Comparison of ENCODE assay signal across 15 cellular contexts in the genomic region with DNA sequence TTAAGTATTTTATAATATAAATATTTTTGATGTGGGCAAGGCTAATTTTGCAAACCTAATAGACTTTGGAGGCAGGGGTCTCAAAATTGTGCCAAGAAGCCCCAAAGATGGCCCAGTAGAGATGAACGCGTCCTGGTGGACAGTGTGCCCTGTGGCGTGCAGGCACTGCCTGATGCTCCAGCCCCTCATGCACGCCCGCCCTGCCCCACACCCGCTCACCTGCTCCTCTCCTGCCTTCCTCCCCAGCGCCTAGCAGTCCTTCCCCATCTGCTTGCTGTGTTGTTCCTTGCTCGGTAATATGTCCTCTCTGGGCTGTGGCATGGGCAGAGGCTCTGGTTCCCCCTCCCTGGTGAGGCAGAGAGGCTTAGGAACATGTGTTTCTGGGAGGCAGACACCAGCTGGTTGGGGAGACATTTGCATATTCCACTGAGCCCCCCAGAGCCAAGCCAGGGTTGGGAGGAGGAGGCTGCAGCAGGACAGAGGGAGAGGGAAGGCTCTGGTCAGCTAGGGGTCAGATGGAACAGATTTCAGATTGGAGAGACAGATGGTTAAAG. TPM values are rescaled to one million over a fixed set of nuclear protein-coding genes. Genes with fewer than 3 reads are reported as not detected.
A peak's percentile ranks its signal among the peaks of the same experiment; 100 is the strongest.
DNase-seq lines count a peak whose midpoint lies in the region; ATAC-seq and TF ChIP-seq lines count a peak whose summit lies in the region.
"Had no signal": no experiment of that assay in that cellular context is flagged by ENCODE, and none has a peak within 500 bp of the region (broad histone marks: within the 10 kb centered on the region; RNA-seq: fewer than 3 reads in every experiment).

No MANE protein-coding gene starts in this region.

- H4K20me1 ChIP-seq in H9 (ENCODE audit: control insufficient read depth, insufficient read depth, insufficient read length) = no peaks in the 10 kb centered on the region

- no peak overlapping the region for H3K23ac ChIP-seq in H9 (ENCODE audit: insufficient read length, low read depth, low read length)
- peak overlapping the region; percentile 77 for H3K23ac ChIP-seq in neuronal stem cell (ENCODE audit: low read depth, low read length, poor library complexity)

- no peaks in the 10 kb centered on the region for H3K4me1 ChIP-seq in H9 (ENCODE audit: insufficient read depth, low read length)
- peaks cover 1 to 7% of the 10 kb centered on the region in 2 donors for H3K4me1 ChIP-seq in neuronal stem cell (ENCODE audit: control insufficient read depth in 2 of 2, insufficient read depth in 1 of 2, low read depth in 1 of 2, low read length in 2 of 2)
- no peaks in the 10 kb centered on the region for H3K4me1 ChIP-seq in testis

- H4K8ac ChIP-seq in H9 (replicated peaks; ENCODE audit: insufficient read length, low read depth, low read length) (no peak overlapping the region), neuronal stem cell (ENCODE audit: low read depth, low read length) (no peak overlapping the region)

- H2BK5ac ChIP-seq in H9 (ENCODE audit: insufficient read length, low read length) (no peak overlapping the region), neuronal stem cell (ENCODE audit: low read length) (peak overlapping the region; percentile 67)

- no peak overlapping the region for H2BK12ac ChIP-seq in H9 (ENCODE audit: insufficient read length, low read depth, low read length)
- H2BK12ac ChIP-seq in neuronal stem cell (ENCODE audit: low read length) = no peak overlapping the region

- no peak overlapping the region for H2BK20ac ChIP-seq in H9 (ENCODE audit: low read depth, low read length, poor library complexity, severe bottlenecking)

- no peak for TF ChIP-seq CTCF in H9 (conservative IDR thresholded peaks at IDR 0.05)
- TF ChIP-seq CTCF in WERI-Rb-1 (IDR thresholded peaks at IDR 0.05; ENCODE audit: low read depth, low read length) = no peak
- no peak for TF ChIP-seq CTCF in testis (IDR thresholded peaks at IDR 0.05)

- no peak overlapping the region for H3T11ph ChIP-seq in H9 (ENCODE audit: low read length)

- H3K27me3 ChIP-seq in H9 (ENCODE audit: insufficient read depth, low read length) (no peaks in the 10 kb centered on the region), WERI-Rb-1 (ENCODE audit: insufficient read depth, low read depth, severe bottlenecking) (no peaks in the 10 kb centered on the region), neuronal stem cell (ENCODE audit: control insufficient read depth in 3 of 3, insufficient read depth in 3 of 3, low read depth in 1 of 3, low read length in 3 of 3) (peaks cover 0 to 2% (median 0%) of the 10 kb centered on the region in 3 experiments), testis (no peaks in the 10 kb centered on the region)

- H4K5ac ChIP-seq in H9 (ENCODE audit: insufficient read length, low read depth, low read length) = no peak overlapping the region

- H4K91ac ChIP-seq in H9 (ENCODE audit: insufficient read length, low read depth, low read length) (no peak overlapping the region), neuronal stem cell (ENCODE audit: low read depth, low read length, poor library complexity) (no peak overlapping the region)

- H3K27me3 Mint-ChIP-seq in H9 (ENCODE audit: low read depth) = peaks cover 7% of the 10 kb centered on the region

- H2BK120ac ChIP-seq in H9 (ENCODE audit: low read depth, low read length, poor library complexity, severe bottlenecking) = no peak overlapping the region
- H2BK120ac ChIP-seq in neuronal stem cell (ENCODE audit: low read depth, low read length) = no peak overlapping the region

- peaks cover 8 to 25% of the 10 kb centered on the region in 2 experiments for H3K4me1 Mint-ChIP-seq in H9
- H3K4me1 Mint-ChIP-seq: B cell had no signal

- H2AK5ac ChIP-seq in H9 (ENCODE audit: insufficient read length, low read length) (no peak overlapping the region), neuronal stem cell (ENCODE audit: low read depth, low read length) (no peak overlapping the region)

- H3K4me3 ChIP-seq in WERI-Rb-1 (ENCODE audit: low read depth, low read length) = no peak overlapping the region
- H3K4me3 ChIP-seq in neuronal stem cell (ENCODE audit: low read length in 2 of 2) = no peak overlapping the region
- H3K4me3 ChIP-seq in testis = no peak overlapping the region
- H3K4me3 ChIP-seq: K562 had no signal

- H3K36me3 Mint-ChIP-seq in H9 (ENCODE audit: insufficient read depth in 1 of 3, low read depth in 3 of 3) = no peaks in the 10 kb centered on the region; a peak in 1 of 7 replicates

- H3K4ac ChIP-seq in H9 (ENCODE audit: low read depth, low read length) = no peak overlapping the region
- no peak overlapping the region for H3K4ac ChIP-seq in neuronal stem cell (ENCODE audit: low read length)

- H2BK15ac ChIP-seq in H9 (ENCODE audit: low read depth, low read length) (no peak overlapping the region), neuronal stem cell (ENCODE audit: low read length) (peak overlapping the region; percentile 59)

- no peak overlapping the region for H3K4me3 Mint-ChIP-seq in H9
- H3K4me3 Mint-ChIP-seq: B cell; CD4-positive, alpha-beta T cell had no signal

- H3K9me3 Mint-ChIP-seq in H9 = peaks cover 0 to 4% of the 10 kb centered on the region in 2 experiments; a peak in 2 of 5 replicates

- H3K9ac ChIP-seq in H9 (ENCODE audit: extremely low read depth, insufficient read length, low read length) (no peak overlapping the region), neuronal stem cell (ENCODE audit: low read depth, low read length, poor library complexity) (peak overlapping the region; percentile 33)

- H3K27ac ChIP-seq in H9 (ENCODE audit: insufficient read length, low read depth, low read length) = no peak overlapping the region
- H3K27ac ChIP-seq in WERI-Rb-1 = no peak overlapping the region
- no peak overlapping the region for H3K27ac ChIP-seq in neuronal stem cell (replicated peaks; ENCODE audit: low read length)
- H3K27ac ChIP-seq in testis = no peak overlapping the region
- H3K27ac ChIP-seq: HL-60 had no signal

- no peak overlapping the region for H3K56ac ChIP-seq in H9 (ENCODE audit: insufficient read length, low read depth, low read length)

- H3K36me3 ChIP-seq in WERI-Rb-1 (no peaks in the 10 kb centered on the region), neuronal stem cell (replicated peaks in 1 of 2; ENCODE audit: control insufficient read depth in 2 of 2, insufficient read depth in 2 of 2, low read length in 2 of 2) (no peaks in the 10 kb centered on the region), testis (ENCODE audit: low read depth, missing control alignments) (no peaks in the 10 kb centered on the region)

- no CpG with 5 or more reads among the region's 8 CpGs for WGBS in H9 (ENCODE audit: extremely low coverage, insufficient read length, low lambda C conversion rate)
- WGBS in neuronal stem cell (ENCODE audit: extremely low coverage in 2 of 2, insufficient read length in 2 of 2, insufficient replicate concordance in 1 of 2), 2 donors = no CpG with 5 or more reads among the region's 8 CpGs
- WGBS in testis, 2 donors = 86 to 88% methylated on average over 8 of the region's 8 CpGs

- ATAC-seq in GM21447 (IDR thresholded peaks at IDR 0.05; ENCODE audit: unreplicated experiment) = no peak
- ATAC-seq: K562 had no signal

- no peak for TF ChIP-seq POLR2A in testis (IDR thresholded peaks at IDR 0.05)

- H3K18ac ChIP-seq in H9 (ENCODE audit: insufficient read length, low read depth, low read length) (peak overlapping the region; percentile 40), neuronal stem cell (ENCODE audit: low read length) (peak overlapping the region; percentile 83)

- no peaks in the 10 kb centered on the region for H3K79me2 ChIP-seq in H9 (ENCODE audit: insufficient read depth, low read length)

- DNase-seq in DMS 273 treated with DMSO at 0.1 percent for 48 hours (lab: John Stamatoyannopoulos, UW) (peak; percentile 79), H9 (no peak), WERI-Rb-1 (peak; percentile 63), neuronal stem cell (ENCODE audit: low spot score) (no peak), testis (no peak), GM03348 (ENCODE audit: low spot score) (no peak)
- DNase-seq: C1 segment of cervical spinal cord; Calu3; CD4-positive, alpha-beta T cell; DND-41; GDM1 had no signal

- no peaks in the 10 kb centered on the region for H3K79me1 ChIP-seq in H9 (ENCODE audit: insufficient read depth, low read depth, low read length, poor library complexity, severe bottlenecking)
- no peaks in the 10 kb centered on the region for H3K79me1 ChIP-seq in neuronal stem cell (ENCODE audit: low read depth, low read length)

- intact Hi-C loops in testis (cut with DNase I; ENCODE audit: low total_unique reads) = no loop called here

- no peaks in the 10 kb centered on the region for H3K9me3 ChIP-seq in H9 (ENCODE audit: control insufficient read depth, low read depth, low read length)
- H3K9me3 ChIP-seq in WERI-Rb-1 (ENCODE audit: severe bottlenecking) = no peaks in the 10 kb centered on the region
- no peaks in the 10 kb centered on the region for H3K9me3 ChIP-seq in neuronal stem cell (replicated peaks in 1 of 2; ENCODE audit: control insufficient read depth in 2 of 2, insufficient read depth in 1 of 2, low read depth in 1 of 2, low read length in 2 of 2)
- no peaks in the 10 kb centered on the region for H3K9me3 ChIP-seq in testis

- no peak overlapping the region for H2AFZ ChIP-seq in H9 (ENCODE audit: low read length)
- H2AFZ ChIP-seq in neuronal stem cell (ENCODE audit: low read length) = no peak overlapping the region

- H3K4me2 ChIP-seq in H9 (ENCODE audit: insufficient read depth, insufficient read length, low read length) (no peak overlapping the region), neuronal stem cell (ENCODE audit: insufficient read depth, low read length, poor library complexity, severe bottlenecking) (no peak overlapping the region)

- H3K14ac ChIP-seq in H9 (ENCODE audit: insufficient read depth, low read length) (no peak overlapping the region), neuronal stem cell (ENCODE audit: low read length) (peak overlapping the region; percentile 86)

- peak overlapping the region in 1 of 3 experiments; percentile 16; a peak in 2 of 7 replicates for H3K27ac Mint-ChIP-seq in H9
- H3K27ac Mint-ChIP-seq: B cell; CD4-positive, alpha-beta T cell had no signal

- no peaks in the 10 kb centered on the region for H3K23me2 ChIP-seq in H9 (ENCODE audit: insufficient read length, low read depth, low read length, poor library complexity, severe bottlenecking)

RNA-seq across cellular contexts. Expression of gene GPATCH2L, which starts 46.8 kb away (rescaled TPM):
- 76.7 and 77.2 TPM in 2 replicates for total RNA-seq in H9 (2021)
- 19.3 TPM for polyA plus RNA-seq in neuronal stem cell (2013, experiment 1 of 2)
- 18.4 TPM for polyA plus RNA-seq in neuronal stem cell (2013, experiment 2 of 2)
- total RNA-seq in testis = 10 to 100 TPM; 74.5 to 87.2 TPM
- polyA plus RNA-seq in testis (ENCODE audit: insufficient read depth, low read depth, low replicate concordance) = 39.9 TPM

Comparison
In these comparisons a context has a peak if more than half of its experiments do, and no peak if none do; other contexts are left out.
1. DNase-seq: peak in DMS 273 treated with DMSO at 0.1 percent for 48 hours (single experiment) and WERI-Rb-1 (single experiment); none in H9 (single experiment), neuronal stem cell (single experiment), testis (single experiment) and GM03348 (single experiment).